Comparison of ENCODE assay signal across 18 cellular contexts in genomic region chr4:77035153-77035552, GRCh38. TPM values are rescaled to one million over a fixed set of nuclear protein-coding genes. Genes with fewer than 3 reads are reported as not detected.
A peak's percentile ranks its signal among the peaks of the same experiment; 100 is the strongest.
DNase-seq lines count a peak whose midpoint lies in the region; TF ChIP-seq lines count a peak whose summit lies in the region.
"Had no signal": no experiment of that assay in that cellular context is flagged by ENCODE, and none has a peak within 500 bp of the region (broad histone marks: within the 10 kb centered on the region; RNA-seq: fewer than 3 reads in every experiment).

No MANE protein-coding gene starts in this region.

- no peak overlapping the region for H3K14ac ChIP-seq in mesenchymal stem cell (ENCODE audit: low read length in 2 of 2)

- no peak overlapping the region for H4K91ac ChIP-seq in mesenchymal stem cell (ENCODE audit: low read length)

- H3K4me2 ChIP-seq in OCI-LY7 (ENCODE audit: low read length) (no peak overlapping the region), mesenchymal stem cell (ENCODE audit: low read length, poor library complexity, severe bottlenecking) (no peak overlapping the region)
- H3K4me2 ChIP-seq: BLaER1 had no signal

- no peaks in the 10 kb centered on the region for H3K27me3 ChIP-seq in A673 (replicated peaks; ENCODE audit: insufficient read depth, low read depth, low read length, poor library complexity)
- no peaks in the 10 kb centered on the region for H3K27me3 ChIP-seq in mesenchymal stem cell (ENCODE audit: control insufficient read depth in 1 of 2, insufficient read depth in 1 of 2, low read length in 2 of 2)
- no peaks in the 10 kb centered on the region for H3K27me3 ChIP-seq in left ventricle myocardium inferior (ENCODE audit: low read depth)
- H3K27me3 ChIP-seq: BLaER1, SJCRH30 had no signal

- no peak overlapping the region for H3K9ac ChIP-seq in mesenchymal stem cell (ENCODE audit: low read length)
- H3K9ac ChIP-seq: BLaER1 had no signal

- H3K27ac ChIP-seq in A673 (ENCODE audit: low read depth, low read length, poor library complexity, severe bottlenecking): no peak overlapping the region
- H3K27ac ChIP-seq in OCI-LY7 (ENCODE audit: low read depth, low read length, poor library complexity, severe bottlenecking): no peak overlapping the region
- H3K27ac ChIP-seq in mesenchymal stem cell (ENCODE audit: low read length, poor library complexity, severe bottlenecking): peak overlapping the region; percentile 16
- no peak overlapping the region for H3K27ac ChIP-seq in left ventricle myocardium inferior (replicated peaks)
- H3K27ac ChIP-seq: 22Rv1, BLaER1, SJCRH30 had no signal

- peaks cover 8% of the 10 kb centered on the region for H3K79me1 ChIP-seq in mesenchymal stem cell (replicated peaks; ENCODE audit: low read length, poor library complexity, severe bottlenecking)

- intact Hi-C loops in A673 (cut with micrococcal nuclease; ENCODE audit: unreplicated experiment) (loop anchor here (10.0 kb wide), 1 partner anchor 80 kb away; no protein-coding TSS in a partner anchor), OCI-LY7 (cut with micrococcal nuclease; ENCODE audit: unreplicated experiment) (no loop called here), MCF 10A (cut with micrococcal nuclease) (no loop called here), left ventricle myocardium inferior (cut with micrococcal nuclease) (no loop called here)

- no peaks in the 10 kb centered on the region for H3K9me2 ChIP-seq in OCI-LY7 (ENCODE audit: insufficient read depth, low read length)

- no peak overlapping the region for H2AK5ac ChIP-seq in mesenchymal stem cell (ENCODE audit: low read length, severe bottlenecking)

- H3K9me3 ChIP-seq in A673 (ENCODE audit: low read depth, low read length, poor library complexity, severe bottlenecking) (no peaks in the 10 kb centered on the region), OCI-LY7 (ENCODE audit: low read length) (no peaks in the 10 kb centered on the region), mesenchymal stem cell (ENCODE audit: control insufficient read depth, low read length) (no peaks in the 10 kb centered on the region), left ventricle myocardium inferior (replicated peaks) (no peaks in the 10 kb centered on the region)
- H3K9me3 ChIP-seq: BLaER1, SJCRH30 had no signal

- POLR2A ChIA-PET in A673 (lab: Charles Lee; ENCODE audit: low non-redundant PET): no interaction called here
- POLR2A ChIA-PET in OCI-LY7 (lab: Charles Lee): no interaction called here
- POLR2A ChIA-PET in MCF 10A (lab: Yijun Ruan, JAX): interaction anchor here (0.6 to 1.7 kb wide), 5 partner anchors 8 to 80 kb away, joined by 3 to 4 read pairs (median 4); no protein-coding TSS in a partner anchor

- H3K9me3 Mint-ChIP-seq in MCF 10A (ENCODE audit: unreplicated experiment): no peaks in the 10 kb centered on the region
- H3K9me3 Mint-ChIP-seq: CD8-positive, alpha-beta T cell had no signal

- no peak overlapping the region for H3K4me3 Mint-ChIP-seq in MCF 10A (ENCODE audit: unreplicated experiment)
- H3K4me3 Mint-ChIP-seq: CD8-positive, alpha-beta T cell had no signal

- no peak overlapping the region for H3K27ac Mint-ChIP-seq in MCF 10A (ENCODE audit: low read depth, unreplicated experiment)
- H3K27ac Mint-ChIP-seq: CD8-positive, alpha-beta T cell had no signal

- H2AFZ ChIP-seq in OCI-LY7 (ENCODE audit: low read length): no peak overlapping the region
- H2AFZ ChIP-seq in mesenchymal stem cell (ENCODE audit: low read depth, low read length): no peak overlapping the region

- no peak overlapping the region for H3K18ac ChIP-seq in mesenchymal stem cell (ENCODE audit: low read depth in 1 of 2, low read length in 2 of 2)

- BruUV-seq in A673 (replicated peaks; lab: Mats Ljungman, UMichigan): TSS peak; percentile 25
- BruUV-seq in OCI-LY7 (replicated peaks; lab: Mats Ljungman, UMichigan): TSS peak; percentile 44
- BruUV-seq in MCF 10A (replicated peaks; lab: Mats Ljungman, UMichigan): TSS peak; percentile 19

- H3K4me1 ChIP-seq in A673 (ENCODE audit: insufficient read depth, low read length, poor library complexity, severe bottlenecking) (no peaks in the 10 kb centered on the region), OCI-LY7 (ENCODE audit: insufficient read depth, low read length, poor library complexity, severe bottlenecking) (no peaks in the 10 kb centered on the region), mesenchymal stem cell (ENCODE audit: control insufficient read depth, insufficient read depth, low read depth, low read length) (no peaks in the 10 kb centered on the region), left ventricle myocardium inferior (no peaks in the 10 kb centered on the region)
- H3K4me1 ChIP-seq: BLaER1, SJCRH30 had no signal

- H3K36me3 ChIP-seq in A673 (ENCODE audit: insufficient read depth, low read length, poor library complexity, severe bottlenecking) (peaks cover 18% of the 10 kb centered on the region), OCI-LY7 (ENCODE audit: insufficient read depth, low read length) (peaks cover 44% of the 10 kb centered on the region), mesenchymal stem cell (ENCODE audit: control insufficient read depth in 1 of 2, insufficient read depth in 2 of 2, low read depth in 1 of 2, low read length in 2 of 2) (peaks cover 23 to 78% of the 10 kb centered on the region in 2 experiments), left ventricle myocardium inferior (peaks cover 67% of the 10 kb centered on the region)

- H3K4me1 Mint-ChIP-seq in MCF 10A (ENCODE audit: insufficient read depth, unreplicated experiment): peaks cover 25% of the 10 kb centered on the region

- WGBS in mesenchymal stem cell: 100% methylated on average over 1 of the region's 1 CpG

- no peak overlapping the region for H2BK120ac ChIP-seq in mesenchymal stem cell (ENCODE audit: low read depth, low read length)

- peaks cover 73% of the 10 kb centered on the region for H3K36me3 Mint-ChIP-seq in MCF 10A (ENCODE audit: insufficient read depth, unreplicated experiment)

- CTCF ChIA-PET in A673 (lab: Charles Lee): no interaction called here
- CTCF ChIA-PET in OCI-LY7 (lab: Charles Lee; ENCODE audit: unreplicated experiment): no interaction called here
- CTCF ChIA-PET in MCF 10A (lab: Yijun Ruan, JAX): interaction anchor here (1.9 to 2.4 kb wide), 2 partner anchors 10 to 168 kb away, joined by 9 to 10 read pairs; no protein-coding TSS in a partner anchor

- H2BK12ac ChIP-seq in mesenchymal stem cell (ENCODE audit: low read length in 2 of 2): no peak overlapping the region

- H3K79me2 ChIP-seq in OCI-LY7 (ENCODE audit: insufficient read depth, low read depth, low read length): no peaks in the 10 kb centered on the region

- H4K8ac ChIP-seq in mesenchymal stem cell (ENCODE audit: low read length): no peak overlapping the region

- TF ChIP-seq CTCF in A673 (conservative IDR thresholded peaks at IDR 0.05; ENCODE audit: low read depth, low read length) (no peak), OCI-LY7 (conservative IDR thresholded peaks at IDR 0.05; ENCODE audit: low read length) (no peak), MCF 10A (IDR thresholded peaks at IDR 0.05; ENCODE audit: unreplicated experiment) (no peak), left ventricle myocardium inferior (IDR thresholded peaks at IDR 0.05; ENCODE audit: borderline replicate concordance) (no peak)

- DNase-seq in A673 (ENCODE audit: low spot score) (no peak), OCI-LY7 (ENCODE audit: low spot score) (no peak), MCF 10A (ENCODE audit: unreplicated experiment) (no peak), mesenchymal stem cell (no peak), left ventricle myocardium inferior (no peak), DMS153 treated with DMSO at 0.1 percent for 48 hours (lab: John Stamatoyannopoulos, UW; ENCODE audit: unreplicated experiment) (no peak), Kasumi-1 (lab: John Stamatoyannopoulos, UW) (no peak), T-helper 2 cell (no peak)
- DNase-seq: CD8-positive, alpha-beta T cell; KG1; NCI-H1417; NCI-H187; NCI-H2107; NCI-H510A; NCI-H748 treated with DMSO at 0.1 percent for 48 hours; SJCRH30 had no signal

- no peaks in the 10 kb centered on the region for H3K27me3 Mint-ChIP-seq in MCF 10A (ENCODE audit: insufficient read depth, unreplicated experiment)

- H4K20me1 ChIP-seq in OCI-LY7 (ENCODE audit: insufficient read depth, low read length): no peaks in the 10 kb centered on the region
- H4K20me1 ChIP-seq: BLaER1 had no signal

- no peak overlapping the region for H3K23ac ChIP-seq in mesenchymal stem cell (ENCODE audit: low read length in 2 of 2)

- no peak overlapping the region for H2BK5ac ChIP-seq in mesenchymal stem cell (ENCODE audit: low read depth, low read length, poor library complexity, severe bottlenecking)

- H3K4ac ChIP-seq in mesenchymal stem cell (ENCODE audit: low read depth in 1 of 2, low read length in 2 of 2): no peak overlapping the region

- no peak overlapping the region for H2BK15ac ChIP-seq in mesenchymal stem cell (ENCODE audit: low read depth, poor library complexity, severe bottlenecking)

- no peak overlapping the region for H3K4me3 ChIP-seq in A673 (ENCODE audit: low read depth, low read length, poor library complexity, severe bottlenecking)
- no peak overlapping the region for H3K4me3 ChIP-seq in OCI-LY7 (ENCODE audit: low read depth, low read length, poor library complexity, severe bottlenecking)
- H3K4me3 ChIP-seq in mesenchymal stem cell (ENCODE audit: insufficient read depth in 1 of 2, low read depth in 1 of 2, low read length in 2 of 2): no peak overlapping the region
- H3K4me3 ChIP-seq in left ventricle myocardium inferior: no peak overlapping the region
- H3K4me3 ChIP-seq: BLaER1, SJCRH30 had no signal

RNA-seq across cellular contexts. Expression of gene CCNI, which starts 40.6 kb away (rescaled TPM):
- 133 and 134 TPM in 2 replicates for total RNA-seq in A673 (2021)
- 105 and 116 TPM in 2 replicates for total RNA-seq in OCI-LY7 (2014; rRNA removed; shearing (Covaris generic))
- 293 and 330 TPM in 2 replicates for total RNA-seq in OCI-LY7 (2022)
- 297 and 368 TPM in 2 replicates for total RNA-seq in MCF 10A (2022)
- polyA plus RNA-seq in mesenchymal stem cell (2013, experiment 1 of 2): 206 TPM
- polyA plus RNA-seq in mesenchymal stem cell (2013, experiment 2 of 2): 214 TPM
- total RNA-seq in left ventricle myocardium inferior: 344 TPM
